In genomic region chr9:136705564-136705963, GRCh38 we compare ENCODE assay signal across 1 cellular context.
A peak's percentile ranks its signal among the peaks of the same experiment; 100 is the strongest.
TF ChIP-seq lines count a peak whose summit lies in the region.

No MANE protein-coding gene starts in this region.

TF ChIP-seq in K562, 482 proteins besides CTCF, POLR2A, EP300 and RAD21:
- peak; percentile 58 for TF ChIP-seq JUND (IDR thresholded peaks at IDR 0.05; ENCODE audit: borderline replicate concordance, low read depth, low read length)
- peak; percentile 70; the same call in 2 of the 3 replicates for TF ChIP-seq JUND (tag; IDR thresholded peaks at IDR 0.05; ENCODE audit: borderline replicate concordance, low read depth, low read length)
- TF ChIP-seq SETDB1 (IDR thresholded peaks at IDR 0.05; ENCODE audit: low read length), result no peak
- no peak for TF ChIP-seq GMEB1 (CRISPR knock-in tag; IDR thresholded peaks at IDR 0.05)
- TF ChIP-seq ZNF12 (CRISPR knock-in tag; IDR thresholded peaks at IDR 0.05), result no peak
- no peak for TF ChIP-seq MYBL2 (IDR thresholded peaks at IDR 0.05; ENCODE audit: low read depth)
- TF ChIP-seq MYBL2 (CRISPR knock-in tag; IDR thresholded peaks at IDR 0.05; ENCODE audit: borderline replicate concordance), result no peak
- TF ChIP-seq TAF9B (IDR thresholded peaks at IDR 0.05; ENCODE audit: partially characterized antibody), result no peak
- TF ChIP-seq CTBP1 (IDR thresholded peaks at IDR 0.05; ENCODE audit: borderline replicate concordance), result peak; percentile 26; the same call in 1 of the 2 replicates
- 0 out of 2 replicates have a peak, but pooled peaks have one; percentile 21 for TF ChIP-seq E2F4 (CRISPR knock-in tag; IDR thresholded peaks at IDR 0.05; ENCODE audit: low read depth)
- no peak for TF ChIP-seq GABPB1 (CRISPR knock-in tag; IDR thresholded peaks at IDR 0.05)
- TF ChIP-seq HLTF (IDR thresholded peaks at IDR 0.05), result no peak
- no peak for TF ChIP-seq MLLT1 (IDR thresholded peaks at IDR 0.05)
- no peak for TF ChIP-seq KDM4B (IDR thresholded peaks at IDR 0.05; ENCODE audit: borderline replicate concordance in 2 of 2, low read depth in 1 of 2)
- no peak for TF ChIP-seq ETV1 (tag; conservative IDR thresholded peaks at IDR 0.05; ENCODE audit: low read depth)
- TF ChIP-seq CBX1 (IDR thresholded peaks at IDR 0.05; ENCODE audit: low read depth), result no peak
- TF ChIP-seq ZBTB17 (CRISPR knock-in tag; IDR thresholded peaks at IDR 0.05), result no peak
- peak; percentile 80; the same call in 1 of the 2 replicates for TF ChIP-seq SPI1 (IDR thresholded peaks at IDR 0.05; ENCODE audit: borderline replicate concordance, low read depth, low read length)
- TF ChIP-seq PCBP2 (IDR thresholded peaks at IDR 0.05; ENCODE audit: low read depth, low read length, poor library complexity, severe bottlenecking), result no peak
- no peak for TF ChIP-seq JUNB (CRISPR knock-in tag; conservative IDR thresholded peaks at IDR 0.05)
- TF ChIP-seq, protein P1, sequence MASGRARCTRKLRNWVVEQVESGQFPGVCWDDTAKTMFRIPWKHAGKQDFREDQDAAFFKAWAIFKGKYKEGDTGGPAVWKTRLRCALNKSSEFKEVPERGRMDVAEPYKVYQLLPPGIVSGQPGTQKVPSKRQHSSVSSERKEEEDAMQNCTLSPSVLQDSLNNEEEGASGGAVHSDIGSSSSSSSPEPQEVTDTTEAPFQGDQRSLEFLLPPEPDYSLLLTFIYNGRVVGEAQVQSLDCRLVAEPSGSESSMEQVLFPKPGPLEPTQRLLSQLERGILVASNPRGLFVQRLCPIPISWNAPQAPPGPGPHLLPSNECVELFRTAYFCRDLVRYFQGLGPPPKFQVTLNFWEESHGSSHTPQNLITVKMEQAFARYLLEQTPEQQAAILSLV (tag; IDR thresholded peaks at IDR 0.05), result no peak
- TF ChIP-seq, protein P2, sequence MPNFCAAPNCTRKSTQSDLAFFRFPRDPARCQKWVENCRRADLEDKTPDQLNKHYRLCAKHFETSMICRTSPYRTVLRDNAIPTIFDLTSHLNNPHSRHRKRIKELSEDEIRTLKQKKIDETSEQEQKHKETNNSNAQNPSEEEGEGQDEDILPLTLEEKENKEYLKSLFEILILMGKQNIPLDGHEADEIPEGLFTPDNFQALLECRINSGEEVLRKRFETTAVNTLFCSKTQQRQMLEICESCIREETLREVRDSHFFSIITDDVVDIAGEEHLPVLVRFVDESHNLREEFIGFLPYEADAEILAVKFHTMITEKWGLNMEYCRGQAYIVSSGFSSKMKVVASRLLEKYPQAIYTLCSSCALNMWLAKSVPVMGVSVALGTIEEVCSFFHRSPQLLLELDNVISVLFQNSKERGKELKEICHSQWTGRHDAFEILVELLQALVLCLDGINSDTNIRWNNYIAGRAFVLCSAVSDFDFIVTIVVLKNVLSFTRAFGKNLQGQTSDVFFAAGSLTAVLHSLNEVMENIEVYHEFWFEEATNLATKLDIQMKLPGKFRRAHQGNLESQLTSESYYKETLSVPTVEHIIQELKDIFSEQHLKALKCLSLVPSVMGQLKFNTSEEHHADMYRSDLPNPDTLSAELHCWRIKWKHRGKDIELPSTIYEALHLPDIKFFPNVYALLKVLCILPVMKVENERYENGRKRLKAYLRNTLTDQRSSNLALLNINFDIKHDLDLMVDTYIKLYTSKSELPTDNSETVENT (CRISPR knock-in tag; IDR thresholded peaks at IDR 0.05), result no peak
- TF ChIP-seq FOSL1 (tag; conservative IDR thresholded peaks at IDR 0.05), result peak; percentile 74
- TF ChIP-seq L3MBTL2 (IDR thresholded peaks at IDR 0.05), result peak; percentile 47
- TF ChIP-seq ATF7 (IDR thresholded peaks at IDR 0.05), result no peak
- no peak for TF ChIP-seq PKNOX1 (IDR thresholded peaks at IDR 0.05)
- TF ChIP-seq, protein P3, sequence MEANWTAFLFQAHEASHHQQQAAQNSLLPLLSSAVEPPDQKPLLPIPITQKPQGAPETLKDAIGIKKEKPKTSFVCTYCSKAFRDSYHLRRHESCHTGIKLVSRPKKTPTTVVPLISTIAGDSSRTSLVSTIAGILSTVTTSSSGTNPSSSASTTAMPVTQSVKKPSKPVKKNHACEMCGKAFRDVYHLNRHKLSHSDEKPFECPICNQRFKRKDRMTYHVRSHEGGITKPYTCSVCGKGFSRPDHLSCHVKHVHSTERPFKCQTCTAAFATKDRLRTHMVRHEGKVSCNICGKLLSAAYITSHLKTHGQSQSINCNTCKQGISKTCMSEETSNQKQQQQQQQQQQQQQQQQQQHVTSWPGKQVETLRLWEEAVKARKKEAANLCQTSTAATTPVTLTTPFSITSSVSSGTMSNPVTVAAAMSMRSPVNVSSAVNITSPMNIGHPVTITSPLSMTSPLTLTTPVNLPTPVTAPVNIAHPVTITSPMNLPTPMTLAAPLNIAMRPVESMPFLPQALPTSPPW (CRISPR knock-in tag; IDR thresholded peaks at IDR 0.05), result peak; percentile 75
- TF ChIP-seq MECOM (CRISPR knock-in tag; IDR thresholded peaks at IDR 0.05), result no peak
- TF ChIP-seq RBFOX2 (IDR thresholded peaks at IDR 0.05; ENCODE audit: low read depth, low read length), result no peak
